20 cellular contexts compared by ENCODE assay signal in genomic region chr9:4148215-4148561, GRCh38.
DNase-seq lines count a peak whose midpoint lies in the region; ATAC-seq, FAIRE-seq and TF ChIP-seq lines count a peak whose summit lies in the region.
"Had no signal": no experiment of that assay in that cellular context is flagged by ENCODE, and none has a peak within 500 bp of the region (broad histone marks: within the 10 kb centered on the region; RNA-seq: fewer than 3 reads in every experiment).

No MANE protein-coding gene starts in this region.

- H3K9me3 Mint-ChIP-seq in progenitor cell of endocrine pancreas (ENCODE audit: low read depth): no peaks in the 10 kb centered on the region
- H3K9me3 Mint-ChIP-seq: CD8-positive, alpha-beta memory T cell; HFFc6 had no signal

- H3K4me1 Mint-ChIP-seq in progenitor cell of endocrine pancreas (ENCODE audit: low read depth): peaks cover 75% of the 10 kb centered on the region
- H3K4me1 Mint-ChIP-seq: CD8-positive, alpha-beta memory T cell had no signal

- no peaks in the 10 kb centered on the region for H3K27me3 Mint-ChIP-seq in progenitor cell of endocrine pancreas

- peak overlapping the region; percentile 96 for H3K27ac Mint-ChIP-seq in progenitor cell of endocrine pancreas
- H3K27ac Mint-ChIP-seq: CD8-positive, alpha-beta memory T cell; HFFc6 had no signal

- DNase-seq in H54 (ENCODE audit: insufficient read length, low spot score): no peak
- DNase-seq in caudate nucleus (lab: John Stamatoyannopoulos, UW): no peak
- no peak for DNase-seq in left lobe of liver (ENCODE audit: low spot score)
- DNase-seq in progenitor cell of endocrine pancreas (ENCODE audit: low spot score, unreplicated experiment): no peak
- DNase-seq in A172 (ENCODE audit: low spot score): no peak
- no peak for DNase-seq in NCI-H510A (lab: John Stamatoyannopoulos, UW)
- DNase-seq in activated T-cell treated with anti-CD3 and anti-CD28 coated beads, Interleukin-2, amount 50 U/mL, for 48 hours: no peak
- DNase-seq: CD8-positive, alpha-beta memory T cell; EL; GOT3; HFFc6; MG63; NCI-H1417; NCI-H2029; NCI-H2171 treated with DMSO at 0.1 percent for 48 hours had no signal

- no peak for TF ChIP-seq CTCF in progenitor cell of endocrine pancreas (IDR thresholded peaks at IDR 0.05; ENCODE audit: unreplicated experiment)

- peak; percentile 45 for ATAC-seq in left lobe of liver
- no peak for ATAC-seq in HG02870 (IDR thresholded peaks at IDR 0.05; ENCODE audit: unreplicated experiment)
- ATAC-seq: Panc1, Right ventricle myocardium inferior, SK-N-SH treated with all-trans-retinoic acid at 6 μM for 48 hours had no signal

- peaks cover 2% of the 10 kb centered on the region for H3K36me3 Mint-ChIP-seq in progenitor cell of endocrine pancreas (ENCODE audit: insufficient read depth)
- H3K36me3 Mint-ChIP-seq: CD8-positive, alpha-beta memory T cell had no signal

- peak overlapping the region; percentile 48 for H3K27ac ChIP-seq in caudate nucleus (ENCODE audit: low read depth, low read length)
- H3K27ac ChIP-seq: KMS-11 had no signal

- peak; percentile 52 for FAIRE-seq in H54 (lab: Jason Lieb, UNC)

- TF ChIP-seq POLR2A in H54 (IDR thresholded peaks at IDR 0.05; ENCODE audit: low read depth, low read length): no peak

- no peak overlapping the region for H3K4me3 Mint-ChIP-seq in progenitor cell of endocrine pancreas (ENCODE audit: low read depth)
- H3K4me3 Mint-ChIP-seq: CD8-positive, alpha-beta memory T cell; HFFc6 had no signal
